In genomic region chr12:12081836-12082497, GRCh38 we compare ENCODE assay signal across 8 cellular contexts. TPM values are rescaled to one million over a fixed set of nuclear protein-coding genes. Genes with fewer than 3 reads are reported as not detected.
DNase-seq lines count a peak whose midpoint lies in the region; ATAC-seq and TF ChIP-seq lines count a peak whose summit lies in the region.

No MANE protein-coding gene starts in this region.

- no peak for TF ChIP-seq EP300 in stomach (IDR thresholded peaks at IDR 0.05)

- H3K4me1 ChIP-seq in ACC112 (ENCODE audit: control insufficient read depth, insufficient read depth, low read length, unreplicated experiment) (peaks cover 11% of the 10 kb centered on the region), left ventricle myocardium inferior (peaks cover 7% of the 10 kb centered on the region), stomach (peaks cover 0 to 10% (median 0%) of the 10 kb centered on the region in 4 donors)

- H3K27ac ChIP-seq in ACC112 (ENCODE audit: low read depth, low read length), result peak overlapping the region; percentile 28
- peak overlapping the region; percentile 25; the same call in 1 of the 2 replicates for H3K27ac ChIP-seq in VCaP
- peak overlapping the region; percentile 56 for H3K27ac ChIP-seq in left ventricle myocardium inferior (replicated peaks)
- peak overlapping the region; percentile 36 to 70 (median 57) for H3K27ac ChIP-seq in stomach

- no peak for ATAC-seq in HG03469 (IDR thresholded peaks at IDR 0.05; ENCODE audit: unreplicated experiment)

- 49 to 64% (median 59%) methylated on average over 3 of the region's 3 CpGs for WGBS in stomach, 5 donors

- H3K9me3 ChIP-seq in left ventricle myocardium inferior (replicated peaks), result no peaks in the 10 kb centered on the region
- H3K9me3 ChIP-seq in stomach, result no peaks in the 10 kb centered on the region

- no peak overlapping the region for H3K4me3 ChIP-seq in ACC112 (ENCODE audit: low read depth, low read length)
- no peak overlapping the region for H3K4me3 ChIP-seq in left ventricle myocardium inferior
- H3K4me3 ChIP-seq in stomach, result no peak overlapping the region

- H3K36me3 ChIP-seq in ACC112 (ENCODE audit: insufficient read depth, low read length), result no peaks in the 10 kb centered on the region
- H3K36me3 ChIP-seq in left ventricle myocardium inferior, result no peaks in the 10 kb centered on the region
- H3K36me3 ChIP-seq in stomach, result no peaks in the 10 kb centered on the region

- H3K79me2 ChIP-seq in ACC112 (ENCODE audit: control insufficient read depth, insufficient read depth, low read length, unreplicated experiment), result no peaks in the 10 kb centered on the region

- peak overlapping the region; percentile 96 for H2AFZ ChIP-seq in ACC112 (ENCODE audit: low read length, unreplicated experiment)

- DNase-seq in GM13976 (ENCODE audit: low spot score) (peak; percentile 82), LoVo (ENCODE audit: low spot score) (peak; percentile 74), left ventricle myocardium inferior (no peak), stomach (no peak)
- no peak for DNase-seq in activated naive CD4-positive, alpha-beta T cell treated with anti-CD3 and anti-CD28 coated beads, Interleukin-2, amount 50 U/mL, for 16 hours

- H3K27me3 ChIP-seq in ACC112 (ENCODE audit: insufficient read depth, low read length) (no peaks in the 10 kb centered on the region), left ventricle myocardium inferior (ENCODE audit: low read depth) (no peaks in the 10 kb centered on the region), stomach (no peaks in the 10 kb centered on the region)

- in situ Hi-C loops in GM13976 (cut with MboI; ENCODE audit: low sequenced_read_pairs, unreplicated experiment), result loop anchor here (10.0 kb wide), 1 partner anchor 253 kb away; no protein-coding TSS in a partner anchor

- TF ChIP-seq CTCF in GM13976 (IDR thresholded peaks at IDR 0.05; ENCODE audit: borderline replicate concordance, control extremely low read depth, extremely low read depth, insufficient read depth, missing control alignments), result no peak
- peak; percentile 68 for TF ChIP-seq CTCF in VCaP (conservative IDR thresholded peaks at IDR 0.05)
- TF ChIP-seq CTCF in left ventricle myocardium inferior (IDR thresholded peaks at IDR 0.05; ENCODE audit: borderline replicate concordance), result peak; percentile 59
- peak in 3 of 7 experiments; percentile 12 to 24 (median 24) for TF ChIP-seq CTCF in stomach (IDR thresholded peaks at IDR 0.05)

- intact Hi-C loops in left ventricle myocardium inferior (cut with micrococcal nuclease) (loop anchor here (5.0 kb wide), 1 partner anchor 245 kb away; no protein-coding TSS in a partner anchor), stomach (cut with DNase I; ENCODE audit: low total_unique reads) (loop anchor here (10.0 kb wide), 1 partner anchor 253 kb away; no protein-coding TSS in a partner anchor)

- TF ChIP-seq POLR2A in stomach (IDR thresholded peaks at IDR 0.05), result no peak

RNA-seq across cellular contexts. Expression of gene BCL2L14, which starts 11.2 kb away (rescaled TPM):
- not detected for total RNA-seq in left ventricle myocardium inferior
- 10 to 100 TPM; 16.1 to 32.7 (median 17.7) TPM for total RNA-seq in stomach
- 10 to 100 TPM in 1 of 3 donors, 1 to 10 TPM in 2; 2.6 to 13.1 (median 7.1) TPM for polyA plus RNA-seq in stomach

Comparison
In these comparisons a context has a peak if more than half of its experiments do, and no peak if none do; other contexts are left out.
1. DNase-seq: peak in GM13976 (single experiment) and LoVo (single experiment); none in left ventricle myocardium inferior (single experiment), stomach (single experiment) and activated naive CD4-positive, alpha-beta T cell treated with anti-CD3 and anti-CD28 coated beads, Interleukin-2, amount 50 U/mL, for 16 hours (single experiment).
2. RNA of gene BCL2L14, which starts 11.2 kb away (total RNA-seq): 16.1 to 32.7 TPM in stomach; not detected in left ventricle myocardium inferior (single experiment); every median in the first group is over 10 times any median in the second.
3. Peak in every context shown above with its lines, with median percentiles within 50 percentile points of each other: H3K27ac ChIP-seq.